Comparison of ENCODE assay signal across 8 cellular contexts in genomic region chr20:4130404-4131189, GRCh38. TPM values are rescaled to one million over a fixed set of nuclear protein-coding genes. Genes with fewer than 3 reads are reported as not detected.
DNase-seq lines count a peak whose midpoint lies in the region; ATAC-seq and TF ChIP-seq lines count a peak whose summit lies in the region.

No MANE protein-coding gene starts in this region.

- H3K27ac ChIP-seq in left lung, result no peak overlapping the region
- no peak overlapping the region for H3K27ac ChIP-seq in suprapubic skin

- H4K20me1 ChIP-seq in Loucy (ENCODE audit: insufficient read depth, low read length, poor library complexity, severe bottlenecking), result no peaks in the 10 kb centered on the region

- ATAC-seq in left lung (peak; percentile 44), HG03457 (IDR thresholded peaks at IDR 0.05; ENCODE audit: unreplicated experiment) (no peak), HG03097 (IDR thresholded peaks at IDR 0.05; ENCODE audit: low FRiP score, unreplicated experiment) (no peak)

- H3K4me1 ChIP-seq in Loucy (ENCODE audit: insufficient read depth, low read length, poor library complexity, severe bottlenecking), result peaks cover 13% of the 10 kb centered on the region
- peaks cover 3 to 6% of the 10 kb centered on the region in 2 donors for H3K4me1 ChIP-seq in left lung
- H3K4me1 ChIP-seq in suprapubic skin, result no peaks in the 10 kb centered on the region

- H2AFZ ChIP-seq in Loucy (ENCODE audit: low read length), result no peak overlapping the region

- no peak overlapping the region for H3K9ac ChIP-seq in Loucy (ENCODE audit: low read depth, low read length, poor library complexity, severe bottlenecking)

- H3K36me3 ChIP-seq in Loucy (ENCODE audit: insufficient read depth, low read length), result no peaks in the 10 kb centered on the region
- H3K36me3 ChIP-seq in left lung, result no peaks in the 10 kb centered on the region
- H3K36me3 ChIP-seq in suprapubic skin, result no peaks in the 10 kb centered on the region

- no peaks in the 10 kb centered on the region for H3K9me3 ChIP-seq in Loucy (ENCODE audit: insufficient read depth, low read depth, low read length)
- H3K9me3 ChIP-seq in left lung, result no peaks in the 10 kb centered on the region
- H3K9me3 ChIP-seq in suprapubic skin, result no peaks in the 10 kb centered on the region

- H3F3A ChIP-seq in Loucy (ENCODE audit: low read depth), result no peaks in the 10 kb centered on the region

- no peak for TF ChIP-seq EP300 in suprapubic skin (IDR thresholded peaks at IDR 0.05)

- peak overlapping the region; percentile 51 for H3K4me2 ChIP-seq in Loucy (ENCODE audit: low read depth, low read length, poor library complexity, severe bottlenecking)

- H3K79me2 ChIP-seq in Loucy (ENCODE audit: insufficient read depth, low read length), result no peaks in the 10 kb centered on the region

- 35% methylated on average over 8 of the region's 8 CpGs for WGBS in suprapubic skin

- TF ChIP-seq CTCF in Loucy (conservative IDR thresholded peaks at IDR 0.05; ENCODE audit: low read length) (no peak), left lung (IDR thresholded peaks at IDR 0.05) (no peak), suprapubic skin (IDR thresholded peaks at IDR 0.05) (no peak)

- H3K4me3 ChIP-seq in Loucy (ENCODE audit: low read length, poor library complexity, severe bottlenecking), result peak overlapping the region; percentile 28
- no peak overlapping the region for H3K4me3 ChIP-seq in left lung
- H3K4me3 ChIP-seq in suprapubic skin, result no peak overlapping the region

- H3K27me3 ChIP-seq in Loucy (ENCODE audit: insufficient read depth, low read length, poor library complexity, severe bottlenecking), result no peaks in the 10 kb centered on the region
- no peaks in the 10 kb centered on the region for H3K27me3 ChIP-seq in left lung
- peaks cover 11% of the 10 kb centered on the region for H3K27me3 ChIP-seq in suprapubic skin

- peak; percentile 49 for DNase-seq in AG20443 (ENCODE audit: low spot score)
- DNase-seq in activated CD8-positive, alpha-beta memory T cell treated with anti-CD3 and anti-CD28 coated beads, Interleukin-2, amount 50 U/mL, for 4 hours, result peak; percentile 44
- no peak for DNase-seq in left lung
- no peak for DNase-seq in NCI-H2081 (lab: John Stamatoyannopoulos, UW)
- no peak for DNase-seq in suprapubic skin (ENCODE audit: low spot score in 2 of 2)

- intact Hi-C loops in left lung (cut with DNase I), result no loop called here

- H3K9me2 ChIP-seq in Loucy (replicated peaks; ENCODE audit: low read depth, low read length), result no peaks in the 10 kb centered on the region

- TF ChIP-seq POLR2A in suprapubic skin (IDR thresholded peaks at IDR 0.05), result no peak

RNA-seq across cellular contexts. Expression of gene SMOX, which starts 18.0 kb away (rescaled TPM):
- total RNA-seq in left lung (1 to 10 TPM; 3.0 to 6.8 TPM), suprapubic skin (10 to 100 TPM; 11.2 to 20.9 (median 20.1) TPM)

Comparison
In these comparisons a context has a peak if more than half of its experiments do, and no peak if none do; other contexts are left out.
1. DNase-seq: peak in AG20443 (single experiment) and activated CD8-positive, alpha-beta memory T cell treated with anti-CD3 and anti-CD28 coated beads, Interleukin-2, amount 50 U/mL, for 4 hours (single experiment); none in left lung (0 of 2), NCI-H2081 (0 of 2) and suprapubic skin (0 of 2).